Comparison of ENCODE assay signal across 29 cellular contexts in genomic region chr2:191412353-191412752, GRCh38.
"Had no signal": no experiment of that assay in that cellular context is flagged by ENCODE, and none has a peak within 500 bp of the region (broad histone marks: within the 10 kb centered on the region; RNA-seq: fewer than 3 reads in every experiment).

No MANE protein-coding gene starts in this region.

- H3K4me3 ChIP-seq: MG63, SJCRH30, SK-N-MC had no signal

- H3K9me3 ChIP-seq: MG63, SJCRH30 had no signal

- H3K4me1 ChIP-seq: SJCRH30 had no signal

- ATAC-seq: activated CD8-positive, alpha-beta memory T cell treated with anti-CD3 and anti-CD28 coated beads, Interleukin-2, amount 10 ng/mL, durations not matched to agents 7 days and 5 days; activated naive CD8-positive, alpha-beta T cell treated with anti-CD3 and anti-CD28 coated beads, Interleukin-2, amount 50 U/mL, for 24 hours; Panc1 had no signal

- H3K27ac ChIP-seq: brain microvascular endothelial cell, SJCRH30, SK-N-MC, WERI-Rb-1 had no signal

- DNase-seq: activated CD4-positive, alpha-beta memory T cell treated with anti-CD3 and anti-CD28 coated beads, Interleukin-2, amount 10 ng/mL, durations not matched to agents 7 days and 5 days; activated CD4-positive, alpha-beta T cell treated with anti-CD3 and anti-CD28 coated beads for 1 hour; activated CD4-positive, alpha-beta T cell treated with anti-CD3 and anti-CD28 coated beads for 48 hours; activated CD4-positive, CD25-positive, alpha-beta regulatory T cell; activated CD8-positive, alpha-beta memory T cell treated with anti-CD3 and anti-CD28 coated beads for 24 hours; activated CD8-positive, alpha-beta memory T cell treated with anti-CD3 and anti-CD28 coated beads, Interleukin-2, amount 10 ng/mL, durations not matched to agents 7 days and 5 days; activated CD8-positive, alpha-beta memory T cell treated with anti-CD3 and anti-CD28 coated beads, Interleukin-2, amount 50 U/mL, for 48 hours; activated effector memory CD4-positive, alpha-beta T cell treated with Interleukin-2 at 50 U/mL for 16 hours; activated naive CD4-positive, alpha-beta T cell treated with anti-CD3 and anti-CD28 coated beads, Interleukin-2, amount 10 ng/mL, durations not matched to agents 7 days and 5 days; activated naive CD8-positive, alpha-beta T cell treated with anti-CD3 and anti-CD28 coated beads, Interleukin-2, amount 50 U/mL, for 24 hours; activated T-cell treated with anti-CD3 and anti-CD28 coated beads, Interleukin-2, amount 50 U/mL, for 48 hours; brain microvascular endothelial cell; Kasumi-1; MG63; NCI-H1048; NCI-H1105 treated with DMSO at 0.1 percent for 48 hours; NCI-H1436; NCI-H1694; NCI-H1930; NCI-H2081 treated with DMSO at 0.1 percent for 48 hours; NCI-H226; NCI-H446 treated with DMSO at 0.1 percent for 48 hours; NCI-H524; SHP77; SJCRH30; T1000; WERI-Rb-1 had no signal
